In genomic region chr6:116047173-116047933, GRCh38 we compare ENCODE assay signal across 10 cellular contexts. TPM values are rescaled to one million over a fixed set of nuclear protein-coding genes. Genes with fewer than 3 reads are reported as not detected.
DNase-seq lines count a peak whose midpoint lies in the region; ATAC-seq and TF ChIP-seq lines count a peak whose summit lies in the region.
"Had no signal": no experiment of that assay in that cellular context is flagged by ENCODE, and none has a peak within 500 bp of the region (broad histone marks: within the 10 kb centered on the region; RNA-seq: fewer than 3 reads in every experiment).

No MANE protein-coding gene starts in this region.

- no peaks in the 10 kb centered on the region for H3K27me3 Mint-ChIP-seq in progenitor cell of endocrine pancreas
- H3K27me3 Mint-ChIP-seq in activated naive CD8-positive, alpha-beta T cell treated with anti-CD3 and anti-CD28 coated beads, Interleukin-2, amount 50 U/mL, for 24 hours: peaks cover 14% of the 10 kb centered on the region
- H3K27me3 Mint-ChIP-seq: activated naive CD4-positive, alpha-beta T cell treated with anti-CD3 and anti-CD28 coated beads, Interleukin-2, amount 10 ng/mL, durations not matched to agents 7 days and 5 days had no signal

- H3K4me3 Mint-ChIP-seq in progenitor cell of endocrine pancreas (ENCODE audit: low read depth): no peak overlapping the region
- H3K4me3 Mint-ChIP-seq in activated naive CD8-positive, alpha-beta T cell treated with anti-CD3 and anti-CD28 coated beads, Interleukin-2, amount 50 U/mL, for 24 hours: no peak overlapping the region
- H3K4me3 Mint-ChIP-seq: activated naive CD4-positive, alpha-beta T cell treated with anti-CD3 and anti-CD28 coated beads, Interleukin-2, amount 10 ng/mL, durations not matched to agents 7 days and 5 days had no signal

- peaks cover 4% of the 10 kb centered on the region for H3K4me1 ChIP-seq in colonic mucosa

- H3K36me3 Mint-ChIP-seq in progenitor cell of endocrine pancreas (ENCODE audit: insufficient read depth): peaks cover 18% of the 10 kb centered on the region
- H3K36me3 Mint-ChIP-seq in activated naive CD8-positive, alpha-beta T cell treated with anti-CD3 and anti-CD28 coated beads, Interleukin-2, amount 50 U/mL, for 24 hours (ENCODE audit: low read depth): no peaks in the 10 kb centered on the region
- H3K36me3 Mint-ChIP-seq: activated naive CD4-positive, alpha-beta T cell treated with anti-CD3 and anti-CD28 coated beads, Interleukin-2, amount 10 ng/mL, durations not matched to agents 7 days and 5 days had no signal

- H3K36me3 ChIP-seq in colonic mucosa: no peaks in the 10 kb centered on the region

- ATAC-seq in GM21528 (IDR thresholded peaks at IDR 0.05; ENCODE audit: low FRiP score, unreplicated experiment): peak; percentile 85
- peak; percentile 56 for ATAC-seq in HG03439 (IDR thresholded peaks at IDR 0.05; ENCODE audit: unreplicated experiment)
- ATAC-seq in activated naive CD8-positive, alpha-beta T cell treated with anti-CD3 and anti-CD28 coated beads, Interleukin-2, amount 50 U/mL, for 24 hours: no peak

- H3K9ac ChIP-seq in colonic mucosa (ENCODE audit: low read depth in 2 of 2, low read length in 2 of 2): no peak overlapping the region

- DNase-seq in EL (peak; percentile 53), colonic mucosa (no peak), inferior parietal cortex (ENCODE audit: extremely low spot score) (no peak), progenitor cell of endocrine pancreas (ENCODE audit: low spot score, unreplicated experiment) (no peak), NCI-H510A treated with DMSO at 0.1 percent for 48 hours (lab: John Stamatoyannopoulos, UW) (no peak)
- no peak for DNase-seq in activated naive CD8-positive, alpha-beta T cell treated with anti-CD3 and anti-CD28 coated beads, Interleukin-2, amount 50 U/mL, for 24 hours
- DNase-seq: activated naive CD4-positive, alpha-beta T cell treated with anti-CD3 and anti-CD28 coated beads, Interleukin-2, amount 10 ng/mL, durations not matched to agents 7 days and 5 days had no signal

- H3K9me3 Mint-ChIP-seq in progenitor cell of endocrine pancreas (ENCODE audit: low read depth): peaks cover 23% of the 10 kb centered on the region
- no peaks in the 10 kb centered on the region for H3K9me3 Mint-ChIP-seq in activated naive CD8-positive, alpha-beta T cell treated with anti-CD3 and anti-CD28 coated beads, Interleukin-2, amount 50 U/mL, for 24 hours
- H3K9me3 Mint-ChIP-seq: activated naive CD4-positive, alpha-beta T cell treated with anti-CD3 and anti-CD28 coated beads, Interleukin-2, amount 10 ng/mL, durations not matched to agents 7 days and 5 days had no signal

- no peak overlapping the region for H3K4me3 ChIP-seq in colonic mucosa
- H3K4me3 ChIP-seq: SK-N-MC had no signal

- no peaks in the 10 kb centered on the region for H3K27me3 ChIP-seq in colonic mucosa

- H3K9me3 ChIP-seq in colonic mucosa: no peaks in the 10 kb centered on the region

- no peak for TF ChIP-seq CTCF in colonic mucosa (IDR thresholded peaks at IDR 0.05)
- TF ChIP-seq CTCF in progenitor cell of endocrine pancreas (IDR thresholded peaks at IDR 0.05; ENCODE audit: unreplicated experiment): no peak

- no peak overlapping the region for H3K27ac Mint-ChIP-seq in progenitor cell of endocrine pancreas
- no peak overlapping the region for H3K27ac Mint-ChIP-seq in activated naive CD8-positive, alpha-beta T cell treated with anti-CD3 and anti-CD28 coated beads, Interleukin-2, amount 50 U/mL, for 24 hours
- H3K27ac Mint-ChIP-seq: activated naive CD4-positive, alpha-beta T cell treated with anti-CD3 and anti-CD28 coated beads, Interleukin-2, amount 10 ng/mL, durations not matched to agents 7 days and 5 days had no signal

- intact Hi-C loops in colonic mucosa (cut with DNase I): no loop called here

- H3K4me1 Mint-ChIP-seq in progenitor cell of endocrine pancreas (ENCODE audit: low read depth): peaks cover 2% of the 10 kb centered on the region
- H3K4me1 Mint-ChIP-seq in activated naive CD8-positive, alpha-beta T cell treated with anti-CD3 and anti-CD28 coated beads, Interleukin-2, amount 50 U/mL, for 24 hours: no peaks in the 10 kb centered on the region
- H3K4me1 Mint-ChIP-seq: activated naive CD4-positive, alpha-beta T cell treated with anti-CD3 and anti-CD28 coated beads, Interleukin-2, amount 10 ng/mL, durations not matched to agents 7 days and 5 days had no signal

- H3K27ac ChIP-seq in colonic mucosa: peak overlapping the region; percentile 12
- H3K27ac ChIP-seq: SK-N-MC had no signal

RNA-seq across cellular contexts. Expression of gene FRK, which starts 13.3 kb away (rescaled TPM):
- total RNA-seq in colonic mucosa: 10 to 100 TPM; 25.9 to 27.1 TPM
- 8.6 and 8.8 TPM in 2 replicates for total RNA-seq in progenitor cell of endocrine pancreas

RNA-seq across cellular contexts. Expression of gene NT5DC1, which starts 53.3 kb away (rescaled TPM):
- 10 to 100 TPM; 49.8 to 50.1 TPM for total RNA-seq in colonic mucosa
- 54.9 and 57.7 TPM in 2 replicates for total RNA-seq in progenitor cell of endocrine pancreas
